8 cellular contexts compared by ENCODE assay signal in genomic region chr19:47157455-47158321, GRCh38. TPM values are rescaled to one million over a fixed set of nuclear protein-coding genes. Genes with fewer than 3 reads are reported as not detected.
DNase-seq lines count a peak whose midpoint lies in the region; ATAC-seq and TF ChIP-seq lines count a peak whose summit lies in the region.

No MANE protein-coding gene starts in this region.

- H3K9me3 Mint-ChIP-seq in activated naive CD8-positive, alpha-beta T cell treated with anti-CD3 and anti-CD28 coated beads for 36 hours: no peaks in the 10 kb centered on the region

- DNase-seq in Daoy (ENCODE audit: low read depth) (peak; percentile 63), NAMALWA (ENCODE audit: low spot score) (peak; percentile 28), heart left ventricle (peak; percentile 59 to 73 (median 66)), pons (ENCODE audit: low spot score) (peak; percentile 17), NCI-H226 (no peak), NCI-H187 treated with DMSO at 0.1 percent for 48 hours (lab: John Stamatoyannopoulos, UW) (no peak), COR-L47 (lab: John Stamatoyannopoulos, UW) (no peak)
- DNase-seq in activated naive CD8-positive, alpha-beta T cell treated with anti-CD3 and anti-CD28 coated beads for 36 hours: no peak

- peak overlapping the region; percentile 93 for H3K27ac Mint-ChIP-seq in activated naive CD8-positive, alpha-beta T cell treated with anti-CD3 and anti-CD28 coated beads for 36 hours

- peaks cover 20 to 59% (median 43%) of the 10 kb centered on the region in 12 donors for H3K4me1 ChIP-seq in heart left ventricle

- peak; percentile 54 to 79 (median 74) for ATAC-seq in heart left ventricle

- WGBS in heart left ventricle, 4 donors: 18 to 26% (median 20%) methylated on average over 10 of the region's 10 CpGs

- H3K4me1 Mint-ChIP-seq in activated naive CD8-positive, alpha-beta T cell treated with anti-CD3 and anti-CD28 coated beads for 36 hours: peaks cover 66% of the 10 kb centered on the region

- no peak for TF ChIP-seq POLR2A in heart left ventricle (IDR thresholded peaks at IDR 0.05)

- no peaks in the 10 kb centered on the region for H3K9me3 ChIP-seq in heart left ventricle

- H3K36me3 Mint-ChIP-seq in activated naive CD8-positive, alpha-beta T cell treated with anti-CD3 and anti-CD28 coated beads for 36 hours: peaks cover 57% of the 10 kb centered on the region

- peak overlapping the region in 4 of 12 donors; percentile 1 to 29 (median 5) for H3K4me3 ChIP-seq in heart left ventricle

- intact Hi-C loops in heart left ventricle (cut with DNase I): loop anchor here in 8 of 10 donors (5.0 to 10.0 kb wide), 6 partner anchors 35 to 70 kb away; no protein-coding TSS in a partner anchor

- H3K36me3 ChIP-seq in heart left ventricle: peaks cover 0 to 55% (median 42%) of the 10 kb centered on the region in 9 donors

- no peaks in the 10 kb centered on the region for H3K27me3 Mint-ChIP-seq in activated naive CD8-positive, alpha-beta T cell treated with anti-CD3 and anti-CD28 coated beads for 36 hours

- H3K27me3 ChIP-seq in heart left ventricle: no peaks in the 10 kb centered on the region

- H3K27ac ChIP-seq in heart left ventricle: peak overlapping the region; percentile 67 to 92 (median 86)

- H3K4me3 Mint-ChIP-seq in activated naive CD8-positive, alpha-beta T cell treated with anti-CD3 and anti-CD28 coated beads for 36 hours: peak overlapping the region; percentile 65

- TF ChIP-seq CTCF in heart left ventricle (IDR thresholded peaks at IDR 0.05): peak in 1 of 12 donors; percentile 18

RNA-seq across cellular contexts. Expression of gene SAE1, which starts 27.1 kb away (rescaled TPM):
- 289 and 321 TPM in 2 replicates for total RNA-seq in Daoy (2014; rRNA removed; shearing (Covaris generic))
- total RNA-seq in activated naive CD8-positive, alpha-beta T cell treated with anti-CD3 and anti-CD28 coated beads for 36 hours: 100 to 1,000 TPM; 141 to 149 TPM
- total RNA-seq in heart left ventricle: 10 to 100 TPM; 30.5 to 58.7 (median 49.7) TPM
- 10 to 100 TPM; 15.7 to 84.1 TPM for polyA plus RNA-seq in heart left ventricle

RNA-seq across cellular contexts. Expression of gene ZC3H4, which starts 44.1 kb away (rescaled TPM):
- 4.0 and 11.4 TPM in 2 replicates for total RNA-seq in Daoy (2014; rRNA removed; shearing (Covaris generic))
- total RNA-seq in activated naive CD8-positive, alpha-beta T cell treated with anti-CD3 and anti-CD28 coated beads for 36 hours: 100 to 1,000 TPM; 103 to 110 TPM
- total RNA-seq in heart left ventricle: 10 to 100 TPM; 16.5 to 35.0 (median 24.7) TPM
- 10 to 100 TPM in 1 of 2 donors, 1 to 10 TPM in 1; 9.6 to 10.4 TPM for polyA plus RNA-seq in heart left ventricle

Comparison
In these comparisons a context has a peak if more than half of its experiments do, and no peak if none do; other contexts are left out.
1. DNase-seq: peak in Daoy (single experiment), NAMALWA (single experiment), heart left ventricle (5 of 5) and pons (single experiment); none in activated naive CD8-positive, alpha-beta T cell treated with anti-CD3 and anti-CD28 coated beads for 36 hours (single experiment), NCI-H226 (single experiment), NCI-H187 treated with DMSO at 0.1 percent for 48 hours (single experiment) and COR-L47 (single experiment).